In genomic region chr10:122494833-122495232, GRCh38 we compare ENCODE assay signal across 12 cellular contexts. TPM values are rescaled to one million over a fixed set of nuclear protein-coding genes. Genes with fewer than 3 reads are reported as not detected.
DNase-seq lines count a peak whose midpoint lies in the region; ATAC-seq and TF ChIP-seq lines count a peak whose summit lies in the region.
"Had no signal": no experiment of that assay in that cellular context is flagged by ENCODE, and none has a peak within 500 bp of the region (broad histone marks: within the 10 kb centered on the region; RNA-seq: fewer than 3 reads in every experiment).

No MANE protein-coding gene starts in this region.

- no peak for TF ChIP-seq CTCF in mesothelial cell of epicardium (IDR thresholded peaks at IDR 0.05; ENCODE audit: unreplicated experiment)
- no peak for TF ChIP-seq CTCF in activated CD8-positive, alpha-beta T cell treated with anti-CD3 and anti-CD28 coated beads for 36 hours (IDR thresholded peaks at IDR 0.05)

- peak overlapping the region; percentile 7 for H3K27ac Mint-ChIP-seq in mesothelial cell of epicardium
- H3K27ac Mint-ChIP-seq in activated CD8-positive, alpha-beta T cell treated with anti-CD3 and anti-CD28 coated beads for 36 hours: no peak overlapping the region

- CTCF ChIA-PET in activated CD8-positive, alpha-beta T cell treated with anti-CD3 and anti-CD28 coated beads for 36 hours (lab: Charles Lee): interaction anchor here (1.1 to 3.4 kb wide), 2 partner anchors 44 to 71 kb away, joined by 3 to 12 read pairs; no protein-coding TSS in a partner anchor

- POLR2A ChIA-PET in activated CD8-positive, alpha-beta T cell treated with anti-CD3 and anti-CD28 coated beads for 36 hours (lab: Charles Lee): interaction anchor here (1.4 to 1.7 kb wide), 2 partner anchors 15 to 20 kb away, joined by 4 read pairs; no protein-coding TSS in a partner anchor

- H3K27me3 Mint-ChIP-seq in mesothelial cell of epicardium (ENCODE audit: low read depth): no peaks in the 10 kb centered on the region
- peaks cover 4% of the 10 kb centered on the region for H3K27me3 Mint-ChIP-seq in activated CD8-positive, alpha-beta T cell treated with anti-CD3 and anti-CD28 coated beads for 36 hours

- ATAC-seq in Right ventricle myocardium inferior: no peak
- ATAC-seq in activated CD8-positive, alpha-beta T cell treated with anti-CD3 and anti-CD28 coated beads for 36 hours: no peak

- H3K9me3 Mint-ChIP-seq in mesothelial cell of epicardium: peaks cover 3% of the 10 kb centered on the region
- H3K9me3 Mint-ChIP-seq in activated CD8-positive, alpha-beta T cell treated with anti-CD3 and anti-CD28 coated beads for 36 hours: no peaks in the 10 kb centered on the region

- DNase-seq in Right ventricle myocardium inferior (ENCODE audit: missing footprints): peak; percentile 73
- DNase-seq in cardiac septum (ENCODE audit: low spot score): no peak
- peak; percentile 73 to 97 for DNase-seq in dermis microvascular lymphatic vessel endothelial cell (ENCODE audit: low read depth in 2 of 2)
- DNase-seq in mesothelial cell of epicardium (ENCODE audit: low spot score in 2 of 2, unreplicated experiment in 2 of 2): no peak
- no peak for DNase-seq in SKM-1 (lab: John Stamatoyannopoulos, UW; ENCODE audit: unreplicated experiment)
- no peak for DNase-seq in SHP77 (lab: John Stamatoyannopoulos, UW)
- DNase-seq in NCI-H2029 treated with DMSO at 0.1 percent for 48 hours (lab: John Stamatoyannopoulos, UW): no peak
- no peak for DNase-seq in activated CD8-positive, alpha-beta T cell treated with anti-CD3 and anti-CD28 coated beads for 36 hours
- DNase-seq: NK-92 treated with Interleukin-12 subunit alpha and Interleukin-12 subunit beta, amount 100 ng/mL, for 24 hours had no signal

- intact Hi-C loops in Right ventricle myocardium inferior (cut with DNase I) (no loop called here), cardiac septum (cut with DNase I) (loop anchor here (5.0 kb wide), 1 partner anchor 48 kb away; no protein-coding TSS in a partner anchor)
- intact Hi-C loops in activated CD8-positive, alpha-beta T cell treated with anti-CD3 and anti-CD28 coated beads for 36 hours (cut with micrococcal nuclease): no loop called here

- no peak overlapping the region for H3K4me3 Mint-ChIP-seq in mesothelial cell of epicardium
- H3K4me3 Mint-ChIP-seq in activated CD8-positive, alpha-beta T cell treated with anti-CD3 and anti-CD28 coated beads for 36 hours: no peak overlapping the region

- H3K36me3 Mint-ChIP-seq in mesothelial cell of epicardium: no peaks in the 10 kb centered on the region
- H3K36me3 Mint-ChIP-seq in activated CD8-positive, alpha-beta T cell treated with anti-CD3 and anti-CD28 coated beads for 36 hours (ENCODE audit: low read depth): no peaks in the 10 kb centered on the region

- H3K4me1 Mint-ChIP-seq in mesothelial cell of epicardium: peaks cover 45% of the 10 kb centered on the region
- peaks cover 23% of the 10 kb centered on the region for H3K4me1 Mint-ChIP-seq in activated CD8-positive, alpha-beta T cell treated with anti-CD3 and anti-CD28 coated beads for 36 hours (ENCODE audit: low read depth)

RNA-seq across cellular contexts. Expression of gene HTRA1, which starts 33.5 kb away (rescaled TPM):
- total RNA-seq in Right ventricle myocardium inferior (41.6 TPM), cardiac septum (104 TPM), dermis microvascular lymphatic vessel endothelial cell (60.7 and 80.4 TPM in 2 replicates), mesothelial cell of epicardium (12.2 to 13.1 TPM (median 12.5 TPM) in 3 replicates)
- total RNA-seq in activated CD8-positive, alpha-beta T cell treated with anti-CD3 and anti-CD28 coated beads for 36 hours: not detected

RNA-seq across cellular contexts. Expression of gene ARMS2, which starts 40.4 kb away (rescaled TPM):
- total RNA-seq in Right ventricle myocardium inferior: not detected
- total RNA-seq in cardiac septum: 0.92 TPM
- total RNA-seq in dermis microvascular lymphatic vessel endothelial cell: not detected in 2 replicates
- total RNA-seq in mesothelial cell of epicardium: not detected in 3 replicates
- not detected for total RNA-seq in activated CD8-positive, alpha-beta T cell treated with anti-CD3 and anti-CD28 coated beads for 36 hours
- total RNA-seq: cardiac muscle cell, H1, kidney epithelial cell had no signal

Comparison
In these comparisons a context has a peak if more than half of its experiments do, and no peak if none do; other contexts are left out.
1. DNase-seq: peak in Right ventricle myocardium inferior (single experiment) and dermis microvascular lymphatic vessel endothelial cell (2 of 2); none in cardiac septum (single experiment), mesothelial cell of epicardium (0 of 2), SKM-1 (single experiment), SHP77 (0 of 2), NCI-H2029 treated with DMSO at 0.1 percent for 48 hours (single experiment) and activated CD8-positive, alpha-beta T cell treated with anti-CD3 and anti-CD28 coated beads for 36 hours (single experiment).
2. RNA of gene HTRA1, which starts 33.5 kb away (total RNA-seq): 104 TPM in cardiac septum (single experiment), 60.7 to 80.4 TPM in dermis microvascular lymphatic vessel endothelial cell, 41.6 TPM in Right ventricle myocardium inferior (single experiment) and 12.2 to 13.1 TPM in mesothelial cell of epicardium; not detected in activated CD8-positive, alpha-beta T cell treated with anti-CD3 and anti-CD28 coated beads for 36 hours; every median in the first group is over 10 times any median in the second.